ENCODE assay signal across 8 cellular contexts in genomic region chr15:39624806-39625205, GRCh38. TPM values are rescaled to one million over a fixed set of nuclear protein-coding genes. Genes with fewer than 3 reads are reported as not detected.
DNase-seq lines count a peak whose midpoint lies in the region; ATAC-seq and TF ChIP-seq lines count a peak whose summit lies in the region.

No MANE protein-coding gene starts in this region.

- intact Hi-C loops in PC-9 (cut with micrococcal nuclease; ENCODE audit: unreplicated experiment) (no loop called here), left cardiac atrium (cut with DNase I) (loop anchor here in 1 of 2 donors (5.0 kb wide), 1 partner anchor 453 kb away; no protein-coding TSS in a partner anchor)

- peaks cover 4% of the 10 kb centered on the region; the same call in 1 of the 2 replicates for H3F3A ChIP-seq in PC-9 (ENCODE audit: insufficient read depth, low read depth)

- CTCF ChIA-PET in PC-9 (lab: Charles Lee) = no interaction called here

- no peaks in the 10 kb centered on the region for H3K36me3 ChIP-seq in PC-9 (ENCODE audit: low read depth)

- H3K4me3 ChIP-seq in PC-9 = no peak overlapping the region

- POLR2A ChIA-PET in PC-9 (lab: Charles Lee; ENCODE audit: unreplicated experiment) = no interaction called here

- peaks cover 12% of the 10 kb centered on the region for H3K4me1 ChIP-seq in PC-9 (replicated peaks; ENCODE audit: insufficient read depth)

- peak; percentile 36 for ATAC-seq in GM18867 (IDR thresholded peaks at IDR 0.05; ENCODE audit: unreplicated experiment)
- ATAC-seq in left cardiac atrium = peak; percentile 79 to 93
- no peak for ATAC-seq in HG03039 (IDR thresholded peaks at IDR 0.05; ENCODE audit: unreplicated experiment)

- H4K20me1 ChIP-seq in PC-9 (ENCODE audit: insufficient read depth) = no peaks in the 10 kb centered on the region

- no peaks in the 10 kb centered on the region for H3K27me3 ChIP-seq in PC-9 (ENCODE audit: insufficient read depth, low read depth)

- H3K9me3 ChIP-seq in PC-9 (ENCODE audit: insufficient read depth, low read depth) = no peaks in the 10 kb centered on the region

- BruUV-seq in PC-9 (replicated peaks; lab: Mats Ljungman, UMichigan) = no TSS peak

- no peaks in the 10 kb centered on the region for H3K79me2 ChIP-seq in PC-9 (ENCODE audit: low read depth)

- H3K27ac ChIP-seq in PC-9 = peak overlapping the region; percentile 45

- DNase-seq in PC-9 = peak; percentile 49 to 57
- DNase-seq in activated T-helper 9 cell treated with anti-CD3 and anti-CD28 coated beads, Interleukin-2, amount 50 U/mL, for 16 hours (ENCODE audit: low read depth) = peak; percentile 53
- DNase-seq in left cardiac atrium = peak; percentile 63
- peak; percentile 52 for DNase-seq in stimulated activated CD4-positive, alpha-beta T cell treated with anti-CD3 and anti-CD28 coated beads, Interleukin-1b, Interleukin-23, amount 100 ng/mL, for 48 hours
- no peak for DNase-seq in retina
- DNase-seq in HPDE6-E6E7 (ENCODE audit: extremely low spot score) = no peak

- H3K9me2 ChIP-seq in PC-9 (ENCODE audit: insufficient read depth) = no peaks in the 10 kb centered on the region

- peak overlapping the region; percentile 25 for H3K4me2 ChIP-seq in PC-9

- no peak overlapping the region for H2AFZ ChIP-seq in PC-9

- no peak for TF ChIP-seq CTCF in PC-9 (conservative IDR thresholded peaks at IDR 0.05)

RNA-seq across cellular contexts. Expression of gene THBS1, which starts 43.9 kb away (rescaled TPM):
- total RNA-seq in PC-9 (2021) = 406 and 512 TPM in 2 replicates
- 100 to 1,000 TPM in 1 of 2 donors, 10 to 100 TPM in 1; 43.9 to 551 TPM for total RNA-seq in left cardiac atrium

Comparison
In these comparisons a context has a peak if more than half of its experiments do, and no peak if none do; other contexts are left out.
1. DNase-seq: peak in PC-9 (2 of 2), activated T-helper 9 cell treated with anti-CD3 and anti-CD28 coated beads, Interleukin-2, amount 50 U/mL, for 16 hours (single experiment), left cardiac atrium (single experiment) and stimulated activated CD4-positive, alpha-beta T cell treated with anti-CD3 and anti-CD28 coated beads, Interleukin-1b, Interleukin-23, amount 100 ng/mL, for 48 hours (single experiment); none in retina (single experiment) and HPDE6-E6E7 (single experiment).